In genomic region chr3:72821170-72821781, GRCh38 we compare ENCODE assay signal across 7 cellular contexts. TPM values are rescaled to one million over a fixed set of nuclear protein-coding genes. Genes with fewer than 3 reads are reported as not detected.
DNase-seq lines count a peak whose midpoint lies in the region; ATAC-seq and TF ChIP-seq lines count a peak whose summit lies in the region.

No MANE protein-coding gene starts in this region.

- peaks cover 0 to 6% of the 10 kb centered on the region in 2 experiments for H3K36me3 ChIP-seq in mesenchymal stem cell (ENCODE audit: control insufficient read depth in 1 of 2, insufficient read depth in 2 of 2, low read depth in 1 of 2, low read length in 2 of 2)
- peaks cover 0 to 18% (median 9%) of the 10 kb centered on the region in 4 donors for H3K36me3 ChIP-seq in stomach

- no peak overlapping the region for H3K27ac ChIP-seq in mesenchymal stem cell (ENCODE audit: low read length, poor library complexity, severe bottlenecking)
- peak overlapping the region in 2 of 5 donors; percentile 13 to 16 for H3K27ac ChIP-seq in stomach

- H2BK12ac ChIP-seq in mesenchymal stem cell (ENCODE audit: low read length in 2 of 2), result no peak overlapping the region

- H3K4me3 Mint-ChIP-seq in activated CD8-positive, alpha-beta T cell treated with anti-CD3 and anti-CD28 coated beads, Interleukin-2, amount 10 ng/mL, durations not matched to agents 7 days and 5 days, result no peak overlapping the region

- peak; percentile 51 for DNase-seq in activated CD8-positive, alpha-beta T cell treated with anti-CD3 and anti-CD28 coated beads, Interleukin-2, amount 10 ng/mL, durations not matched to agents 7 days and 5 days
- peak; percentile 70 for DNase-seq in mesenchymal stem cell
- DNase-seq in stomach, result no peak

- no peak overlapping the region for H2BK15ac ChIP-seq in mesenchymal stem cell (ENCODE audit: low read depth, poor library complexity, severe bottlenecking)

- H3K23ac ChIP-seq in mesenchymal stem cell (ENCODE audit: low read length in 2 of 2), result no peak overlapping the region

- no peak overlapping the region for H3K18ac ChIP-seq in mesenchymal stem cell (ENCODE audit: low read depth in 1 of 2, low read length in 2 of 2)

- ATAC-seq in GM18870 (IDR thresholded peaks at IDR 0.05; ENCODE audit: unreplicated experiment), result peak; percentile 20
- peak; percentile 18 for ATAC-seq in HG03469 (IDR thresholded peaks at IDR 0.05; ENCODE audit: unreplicated experiment)
- ATAC-seq in activated CD8-positive, alpha-beta T cell treated with anti-CD3 and anti-CD28 coated beads, Interleukin-2, amount 10 ng/mL, durations not matched to agents 7 days and 5 days, result peak; percentile 60
- ATAC-seq in GM21367 (IDR thresholded peaks at IDR 0.05; ENCODE audit: unreplicated experiment), result no peak
- no peak for ATAC-seq in HG03175 (IDR thresholded peaks at IDR 0.05; ENCODE audit: unreplicated experiment)

- no peaks in the 10 kb centered on the region for H3K27me3 ChIP-seq in mesenchymal stem cell (ENCODE audit: control insufficient read depth in 1 of 2, insufficient read depth in 1 of 2, low read length in 2 of 2)
- H3K27me3 ChIP-seq in stomach, result no peaks in the 10 kb centered on the region

- TF ChIP-seq EP300 in stomach (IDR thresholded peaks at IDR 0.05), result no peak

- H2BK120ac ChIP-seq in mesenchymal stem cell (ENCODE audit: low read depth, low read length), result no peak overlapping the region

- H2AFZ ChIP-seq in mesenchymal stem cell (ENCODE audit: low read depth, low read length), result no peak overlapping the region

- no peaks in the 10 kb centered on the region for H3K9me3 Mint-ChIP-seq in activated CD8-positive, alpha-beta T cell treated with anti-CD3 and anti-CD28 coated beads, Interleukin-2, amount 10 ng/mL, durations not matched to agents 7 days and 5 days (ENCODE audit: insufficient read depth)

- 40% methylated on average over 8 of the region's 8 CpGs for WGBS in mesenchymal stem cell
- WGBS in stomach, 5 donors, result 14 to 35% (median 29%) methylated on average over 8 of the region's 8 CpGs

- TF ChIP-seq POLR2A in stomach (IDR thresholded peaks at IDR 0.05), result no peak

- no peak overlapping the region for H3K27ac Mint-ChIP-seq in activated CD8-positive, alpha-beta T cell treated with anti-CD3 and anti-CD28 coated beads, Interleukin-2, amount 10 ng/mL, durations not matched to agents 7 days and 5 days

- intact Hi-C loops in stomach (cut with DNase I; ENCODE audit: low total_unique reads), result loop anchor here (10.0 kb wide), 1 partner anchor 1086 kb away; no protein-coding TSS in a partner anchor

- no peak overlapping the region for H3K4ac ChIP-seq in mesenchymal stem cell (ENCODE audit: low read depth in 1 of 2, low read length in 2 of 2)

- H4K91ac ChIP-seq in mesenchymal stem cell (ENCODE audit: low read length), result no peak overlapping the region

- H3K4me3 ChIP-seq in mesenchymal stem cell (ENCODE audit: insufficient read depth in 1 of 2, low read depth in 1 of 2, low read length in 2 of 2) (no peak overlapping the region), stomach (no peak overlapping the region)

- H2AK5ac ChIP-seq in mesenchymal stem cell (ENCODE audit: low read length, severe bottlenecking), result no peak overlapping the region

- H4K8ac ChIP-seq in mesenchymal stem cell (ENCODE audit: low read length), result no peak overlapping the region

- H3K4me1 ChIP-seq in mesenchymal stem cell (ENCODE audit: control insufficient read depth, insufficient read depth, low read depth, low read length) (peaks cover 5% of the 10 kb centered on the region), stomach (peaks cover 11 to 40% (median 29%) of the 10 kb centered on the region in 4 donors)

- H3K14ac ChIP-seq in mesenchymal stem cell (ENCODE audit: low read length in 2 of 2), result no peak overlapping the region

- H3K27me3 Mint-ChIP-seq in activated CD8-positive, alpha-beta T cell treated with anti-CD3 and anti-CD28 coated beads, Interleukin-2, amount 10 ng/mL, durations not matched to agents 7 days and 5 days (ENCODE audit: low read depth), result no peaks in the 10 kb centered on the region

- peak overlapping the region; percentile 31 for H3K9ac ChIP-seq in mesenchymal stem cell (ENCODE audit: low read length)

- no peak overlapping the region for H3K4me2 ChIP-seq in mesenchymal stem cell (ENCODE audit: low read length, poor library complexity, severe bottlenecking)

- POLR2A ChIA-PET in activated CD8-positive, alpha-beta T cell treated with anti-CD3 and anti-CD28 coated beads, Interleukin-2, amount 10 ng/mL, durations not matched to agents 7 days and 5 days (lab: Charles Lee), result interaction anchor here (0.5 to 0.8 kb wide), 3 partner anchors 18 to 76 kb away, joined by 3 read pairs; no protein-coding TSS in a partner anchor

- peaks cover 14% of the 10 kb centered on the region for H3K36me3 Mint-ChIP-seq in activated CD8-positive, alpha-beta T cell treated with anti-CD3 and anti-CD28 coated beads, Interleukin-2, amount 10 ng/mL, durations not matched to agents 7 days and 5 days (ENCODE audit: low read depth)

- peaks cover 10% of the 10 kb centered on the region for H3K79me1 ChIP-seq in mesenchymal stem cell (replicated peaks; ENCODE audit: low read length, poor library complexity, severe bottlenecking)

- CTCF ChIA-PET in activated CD8-positive, alpha-beta T cell treated with anti-CD3 and anti-CD28 coated beads, Interleukin-2, amount 10 ng/mL, durations not matched to agents 7 days and 5 days (lab: Charles Lee), result interaction anchor here (0.8 to 9.6 kb wide), 47 partner anchors 9 to 1236 kb away, joined by 3 to 189 read pairs (median 6); partner anchors contain the start of gene SHQ1

- H2BK5ac ChIP-seq in mesenchymal stem cell (ENCODE audit: low read depth, low read length, poor library complexity, severe bottlenecking), result no peak overlapping the region

- H3K9me3 ChIP-seq in mesenchymal stem cell (ENCODE audit: control insufficient read depth, low read length), result no peaks in the 10 kb centered on the region
- H3K9me3 ChIP-seq in stomach, result no peaks in the 10 kb centered on the region

- peaks cover 11% of the 10 kb centered on the region for H3K4me1 Mint-ChIP-seq in activated CD8-positive, alpha-beta T cell treated with anti-CD3 and anti-CD28 coated beads, Interleukin-2, amount 10 ng/mL, durations not matched to agents 7 days and 5 days (ENCODE audit: low read depth)

- TF ChIP-seq CTCF in stomach (IDR thresholded peaks at IDR 0.05), result no peak

RNA-seq across cellular contexts. Expression of gene SHQ1, which starts 27.0 kb away (rescaled TPM):
- 10 to 100 TPM; 27.2 to 28.0 TPM for total RNA-seq in activated CD8-positive, alpha-beta T cell treated with anti-CD3 and anti-CD28 coated beads, Interleukin-2, amount 10 ng/mL, durations not matched to agents 7 days and 5 days
- polyA plus RNA-seq in mesenchymal stem cell (2013, experiment 1 of 2), result 8.9 TPM
- polyA plus RNA-seq in mesenchymal stem cell (2013, experiment 2 of 2), result 8.9 TPM
- total RNA-seq in stomach, result 10 to 100 TPM; 11.7 to 77.9 (median 30.7) TPM
- polyA plus RNA-seq in stomach, result 1 to 10 TPM; 7.5 to 7.9 (median 7.6) TPM

Comparison
In these comparisons a context has a peak if more than half of its experiments do, and no peak if none do; other contexts are left out.
1. ATAC-seq: peak in GM18870 (single experiment), HG03469 (single experiment) and activated CD8-positive, alpha-beta T cell treated with anti-CD3 and anti-CD28 coated beads, Interleukin-2, amount 10 ng/mL, durations not matched to agents 7 days and 5 days (single experiment); none in GM21367 (single experiment) and HG03175 (single experiment).